1 cellular context compared by ENCODE assay signal in the genomic region with DNA sequence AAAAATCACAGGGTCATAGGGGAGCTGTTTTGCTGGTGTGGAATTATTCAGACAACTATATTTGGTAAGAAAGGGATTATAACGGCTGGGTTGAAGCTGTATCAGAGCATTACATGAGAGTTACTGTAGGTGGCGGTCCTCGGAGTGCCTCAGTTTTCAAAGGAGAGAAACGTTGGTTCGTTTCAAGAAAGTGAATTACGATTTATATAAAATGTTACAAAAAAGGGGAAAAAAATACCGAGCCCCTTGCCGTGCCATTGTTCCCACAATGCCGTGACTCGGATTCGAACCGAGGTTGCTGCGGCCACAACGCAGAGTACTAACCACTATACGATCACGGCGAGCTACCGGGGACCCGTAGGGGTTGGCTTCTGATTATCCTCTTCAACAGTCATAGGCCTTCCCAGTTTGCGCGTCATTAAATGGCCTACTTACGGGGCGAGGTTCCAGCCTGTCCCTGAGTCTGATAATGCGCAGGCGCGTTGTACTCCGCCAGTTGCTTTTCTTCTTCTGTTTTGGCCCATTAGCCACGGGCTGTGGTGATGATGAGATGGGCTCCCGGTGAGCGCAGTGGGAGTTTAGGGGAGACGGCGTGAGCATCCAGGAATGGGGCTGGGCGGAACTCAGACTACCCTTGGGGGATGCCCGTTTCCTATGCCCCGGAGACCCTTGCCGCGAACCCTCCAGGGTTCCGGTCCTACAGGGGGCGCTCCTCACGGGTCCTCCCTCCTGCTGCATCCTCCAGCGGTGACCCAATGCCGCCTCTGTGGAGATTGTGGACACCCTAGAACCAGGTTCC.
TF ChIP-seq lines count a peak whose summit lies in the region.

No MANE protein-coding gene starts in this region.

TF ChIP-seq in HepG2, 621 proteins besides CTCF, POLR2A, EP300 and RAD21 (continued from another document and continues in another):
- TF ChIP-seq, protein P1, sequence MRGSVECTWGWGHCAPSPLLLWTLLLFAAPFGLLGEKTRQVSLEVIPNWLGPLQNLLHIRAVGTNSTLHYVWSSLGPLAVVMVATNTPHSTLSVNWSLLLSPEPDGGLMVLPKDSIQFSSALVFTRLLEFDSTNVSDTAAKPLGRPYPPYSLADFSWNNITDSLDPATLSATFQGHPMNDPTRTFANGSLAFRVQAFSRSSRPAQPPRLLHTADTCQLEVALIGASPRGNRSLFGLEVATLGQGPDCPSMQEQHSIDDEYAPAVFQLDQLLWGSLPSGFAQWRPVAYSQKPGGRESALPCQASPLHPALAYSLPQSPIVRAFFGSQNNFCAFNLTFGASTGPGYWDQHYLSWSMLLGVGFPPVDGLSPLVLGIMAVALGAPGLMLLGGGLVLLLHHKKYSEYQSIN (CRISPR knock-in tag; IDR thresholded peaks at IDR 0.05; ENCODE audit: borderline replicate concordance), result no peak
- no peak for TF ChIP-seq ZNF207 (IDR thresholded peaks at IDR 0.05; ENCODE audit: borderline replicate concordance)
- no peak for TF ChIP-seq ZNF713 (CRISPR knock-in tag; IDR thresholded peaks at IDR 0.05)
- TF ChIP-seq XBP1 (CRISPR knock-in tag; IDR thresholded peaks at IDR 0.05), result no peak
- TF ChIP-seq IRF2 (CRISPR knock-in tag; IDR thresholded peaks at IDR 0.05), result peak; percentile 70
- no peak for TF ChIP-seq BORCS8-MEF2B (CRISPR knock-in tag; IDR thresholded peaks at IDR 0.05)
- TF ChIP-seq ZNF670 (CRISPR knock-in tag; IDR thresholded peaks at IDR 0.05; ENCODE audit: borderline replicate concordance), result 0 out of 2 replicates have a peak, but pooled peaks have one; percentile 70
- TF ChIP-seq MED8 (CRISPR knock-in tag; IDR thresholded peaks at IDR 0.05; ENCODE audit: insufficient replicate concordance), result no peak
- TF ChIP-seq ZNF256 (CRISPR knock-in tag; conservative IDR thresholded peaks at IDR 0.05), result no peak
- TF ChIP-seq RBM22 (optimal IDR thresholded peaks at IDR 0.05; ENCODE audit: low read length), result peak; percentile 98
- TF ChIP-seq, protein P2, sequence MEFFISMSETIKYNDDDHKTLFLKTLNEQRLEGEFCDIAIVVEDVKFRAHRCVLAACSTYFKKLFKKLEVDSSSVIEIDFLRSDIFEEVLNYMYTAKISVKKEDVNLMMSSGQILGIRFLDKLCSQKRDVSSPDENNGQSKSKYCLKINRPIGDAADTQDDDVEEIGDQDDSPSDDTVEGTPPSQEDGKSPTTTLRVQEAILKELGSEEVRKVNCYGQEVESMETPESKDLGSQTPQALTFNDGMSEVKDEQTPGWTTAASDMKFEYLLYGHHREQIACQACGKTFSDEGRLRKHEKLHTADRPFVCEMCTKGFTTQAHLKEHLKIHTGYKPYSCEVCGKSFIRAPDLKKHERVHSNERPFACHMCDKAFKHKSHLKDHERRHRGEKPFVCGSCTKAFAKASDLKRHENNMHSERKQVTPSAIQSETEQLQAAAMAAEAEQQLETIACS (CRISPR knock-in tag; IDR thresholded peaks at IDR 0.05), result no peak
- TF ChIP-seq SNAPC2 (CRISPR knock-in tag; IDR thresholded peaks at IDR 0.05), result no peak
- TF ChIP-seq ZNF616 (CRISPR knock-in tag; IDR thresholded peaks at IDR 0.05; ENCODE audit: low read depth), result no peak
- no peak for TF ChIP-seq HMG20A (CRISPR knock-in tag; IDR thresholded peaks at IDR 0.05; ENCODE audit: borderline replicate concordance)
- TF ChIP-seq ZNF333 (CRISPR knock-in tag; IDR thresholded peaks at IDR 0.05; ENCODE audit: borderline replicate concordance), result 0 out of 2 replicates have a peak, but pooled peaks have one; percentile 46
- peak; percentile 73; the same call in 1 of the 2 replicates for TF ChIP-seq REPIN1 (CRISPR knock-in tag; IDR thresholded peaks at IDR 0.05; ENCODE audit: borderline replicate concordance, low read depth)
- no peak for TF ChIP-seq SRSF9 (IDR thresholded peaks at IDR 0.05; ENCODE audit: borderline replicate concordance, insufficient read depth, low read depth, low read length, poor library complexity, severe bottlenecking)
- peak; percentile 30; the same call in 1 of the 2 replicates for TF ChIP-seq NR2F2 (IDR thresholded peaks at IDR 0.05; ENCODE audit: borderline replicate concordance, low read depth)
- 0 out of 2 replicates have a peak, but pooled peaks have one; percentile 32 for TF ChIP-seq ZMAT3 (CRISPR knock-in tag; conservative IDR thresholded peaks at IDR 0.05)
- TF ChIP-seq PHB2 (IDR thresholded peaks at IDR 0.05; ENCODE audit: partially characterized antibody), result no peak
- TF ChIP-seq HHEX (CRISPR knock-in tag; IDR thresholded peaks at IDR 0.05), result no peak
- TF ChIP-seq ZSCAN22 (CRISPR knock-in tag; IDR thresholded peaks at IDR 0.05), result no peak
- TF ChIP-seq, protein P3, sequence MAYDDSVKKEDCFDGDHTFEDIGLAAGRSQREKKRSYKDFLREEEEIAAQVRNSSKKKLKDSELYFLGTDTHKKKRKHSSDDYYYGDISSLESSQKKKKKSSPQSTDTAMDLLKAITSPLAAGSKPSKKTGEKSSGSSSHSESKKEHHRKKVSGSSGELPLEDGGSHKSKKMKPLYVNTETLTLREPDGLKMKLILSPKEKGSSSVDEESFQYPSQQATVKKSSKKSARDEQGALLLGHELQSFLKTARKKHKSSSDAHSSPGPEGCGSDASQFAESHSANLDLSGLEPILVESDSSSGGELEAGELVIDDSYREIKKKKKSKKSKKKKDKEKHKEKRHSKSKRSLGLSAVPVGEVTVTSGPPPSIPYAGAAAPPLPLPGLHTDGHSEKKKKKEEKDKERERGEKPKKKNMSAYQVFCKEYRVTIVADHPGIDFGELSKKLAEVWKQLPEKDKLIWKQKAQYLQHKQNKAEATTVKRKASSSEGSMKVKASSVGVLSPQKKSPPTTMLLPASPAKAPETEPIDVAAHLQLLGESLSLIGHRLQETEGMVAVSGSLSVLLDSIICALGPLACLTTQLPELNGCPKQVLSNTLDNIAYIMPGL (CRISPR knock-in tag; IDR thresholded peaks at IDR 0.05; ENCODE audit: borderline replicate concordance in 1 of 2, low read depth in 1 of 2), result peak; percentile 99
- TF ChIP-seq SETDB1 (CRISPR knock-in tag; IDR thresholded peaks at IDR 0.05; ENCODE audit: borderline replicate concordance), result no peak
- peak; percentile 88 for TF ChIP-seq CREB1 (IDR thresholded peaks at IDR 0.05)
- peak; percentile 88 for TF ChIP-seq CREB1 (CRISPR knock-in tag; IDR thresholded peaks at IDR 0.05)
- TF ChIP-seq ZFP37 (CRISPR knock-in tag; IDR thresholded peaks at IDR 0.05; ENCODE audit: borderline replicate concordance), result no peak
- TF ChIP-seq RFX1 (IDR thresholded peaks at IDR 0.05), result no peak
- TF ChIP-seq, protein P4, sequence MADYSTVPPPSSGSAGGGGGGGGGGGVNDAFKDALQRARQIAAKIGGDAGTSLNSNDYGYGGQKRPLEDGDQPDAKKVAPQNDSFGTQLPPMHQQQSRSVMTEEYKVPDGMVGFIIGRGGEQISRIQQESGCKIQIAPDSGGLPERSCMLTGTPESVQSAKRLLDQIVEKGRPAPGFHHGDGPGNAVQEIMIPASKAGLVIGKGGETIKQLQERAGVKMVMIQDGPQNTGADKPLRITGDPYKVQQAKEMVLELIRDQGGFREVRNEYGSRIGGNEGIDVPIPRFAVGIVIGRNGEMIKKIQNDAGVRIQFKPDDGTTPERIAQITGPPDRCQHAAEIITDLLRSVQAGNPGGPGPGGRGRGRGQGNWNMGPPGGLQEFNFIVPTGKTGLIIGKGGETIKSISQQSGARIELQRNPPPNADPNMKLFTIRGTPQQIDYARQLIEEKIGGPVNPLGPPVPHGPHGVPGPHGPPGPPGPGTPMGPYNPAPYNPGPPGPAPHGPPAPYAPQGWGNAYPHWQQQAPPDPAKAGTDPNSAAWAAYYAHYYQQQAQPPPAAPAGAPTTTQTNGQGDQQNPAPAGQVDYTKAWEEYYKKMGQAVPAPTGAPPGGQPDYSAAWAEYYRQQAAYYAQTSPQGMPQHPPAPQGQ (CRISPR knock-in tag; IDR thresholded peaks at IDR 0.05; ENCODE audit: borderline replicate concordance), result no peak
- TF ChIP-seq, protein P5, sequence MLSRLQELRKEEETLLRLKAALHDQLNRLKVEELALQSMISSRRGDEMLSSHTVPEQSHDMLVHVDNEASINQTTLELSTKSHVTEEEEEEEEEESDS (CRISPR knock-in tag; IDR thresholded peaks at IDR 0.05; ENCODE audit: borderline replicate concordance), result 0 out of 2 replicates have a peak, but pooled peaks have one; percentile 69
- TF ChIP-seq, protein P6, sequence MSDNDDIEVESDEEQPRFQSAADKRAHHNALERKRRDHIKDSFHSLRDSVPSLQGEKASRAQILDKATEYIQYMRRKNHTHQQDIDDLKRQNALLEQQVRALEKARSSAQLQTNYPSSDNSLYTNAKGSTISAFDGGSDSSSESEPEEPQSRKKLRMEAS (IDR thresholded peaks at IDR 0.05), result peak; percentile 42
- peak; percentile 61; the same call in 1 of the 2 replicates for TF ChIP-seq ZMYM2 (CRISPR knock-in tag; IDR thresholded peaks at IDR 0.05)
- TF ChIP-seq, protein P7, sequence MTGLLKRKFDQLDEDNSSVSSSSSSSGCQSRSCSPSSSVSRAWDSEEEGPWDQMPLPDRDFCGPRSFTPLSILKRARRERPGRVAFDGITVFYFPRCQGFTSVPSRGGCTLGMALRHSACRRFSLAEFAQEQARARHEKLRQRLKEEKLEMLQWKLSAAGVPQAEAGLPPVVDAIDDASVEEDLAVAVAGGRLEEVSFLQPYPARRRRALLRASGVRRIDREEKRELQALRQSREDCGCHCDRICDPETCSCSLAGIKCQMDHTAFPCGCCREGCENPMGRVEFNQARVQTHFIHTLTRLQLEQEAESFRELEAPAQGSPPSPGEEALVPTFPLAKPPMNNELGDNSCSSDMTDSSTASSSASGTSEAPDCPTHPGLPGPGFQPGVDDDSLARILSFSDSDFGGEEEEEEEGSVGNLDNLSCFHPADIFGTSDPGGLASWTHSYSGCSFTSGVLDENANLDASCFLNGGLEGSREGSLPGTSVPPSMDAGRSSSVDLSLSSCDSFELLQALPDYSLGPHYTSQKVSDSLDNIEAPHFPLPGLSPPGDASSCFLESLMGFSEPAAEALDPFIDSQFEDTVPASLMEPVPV (CRISPR knock-in tag; IDR thresholded peaks at IDR 0.05), result no peak
- TF ChIP-seq ZNF383 (CRISPR knock-in tag; IDR thresholded peaks at IDR 0.05; ENCODE audit: borderline replicate concordance), result no peak
- TF ChIP-seq NFRKB (IDR thresholded peaks at IDR 0.05), result no peak
- TF ChIP-seq, protein P8, sequence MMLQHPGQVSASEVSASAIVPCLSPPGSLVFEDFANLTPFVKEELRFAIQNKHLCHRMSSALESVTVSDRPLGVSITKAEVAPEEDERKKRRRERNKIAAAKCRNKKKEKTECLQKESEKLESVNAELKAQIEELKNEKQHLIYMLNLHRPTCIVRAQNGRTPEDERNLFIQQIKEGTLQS (CRISPR knock-in tag; IDR thresholded peaks at IDR 0.05), result no peak
- TF ChIP-seq, protein P9, sequence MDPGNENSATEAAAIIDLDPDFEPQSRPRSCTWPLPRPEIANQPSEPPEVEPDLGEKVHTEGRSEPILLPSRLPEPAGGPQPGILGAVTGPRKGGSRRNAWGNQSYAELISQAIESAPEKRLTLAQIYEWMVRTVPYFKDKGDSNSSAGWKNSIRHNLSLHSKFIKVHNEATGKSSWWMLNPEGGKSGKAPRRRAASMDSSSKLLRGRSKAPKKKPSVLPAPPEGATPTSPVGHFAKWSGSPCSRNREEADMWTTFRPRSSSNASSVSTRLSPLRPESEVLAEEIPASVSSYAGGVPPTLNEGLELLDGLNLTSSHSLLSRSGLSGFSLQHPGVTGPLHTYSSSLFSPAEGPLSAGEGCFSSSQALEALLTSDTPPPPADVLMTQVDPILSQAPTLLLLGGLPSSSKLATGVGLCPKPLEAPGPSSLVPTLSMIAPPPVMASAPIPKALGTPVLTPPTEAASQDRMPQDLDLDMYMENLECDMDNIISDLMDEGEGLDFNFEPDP (CRISPR knock-in tag; conservative IDR thresholded peaks at IDR 0.05), result no peak
- TF ChIP-seq, protein P10, sequence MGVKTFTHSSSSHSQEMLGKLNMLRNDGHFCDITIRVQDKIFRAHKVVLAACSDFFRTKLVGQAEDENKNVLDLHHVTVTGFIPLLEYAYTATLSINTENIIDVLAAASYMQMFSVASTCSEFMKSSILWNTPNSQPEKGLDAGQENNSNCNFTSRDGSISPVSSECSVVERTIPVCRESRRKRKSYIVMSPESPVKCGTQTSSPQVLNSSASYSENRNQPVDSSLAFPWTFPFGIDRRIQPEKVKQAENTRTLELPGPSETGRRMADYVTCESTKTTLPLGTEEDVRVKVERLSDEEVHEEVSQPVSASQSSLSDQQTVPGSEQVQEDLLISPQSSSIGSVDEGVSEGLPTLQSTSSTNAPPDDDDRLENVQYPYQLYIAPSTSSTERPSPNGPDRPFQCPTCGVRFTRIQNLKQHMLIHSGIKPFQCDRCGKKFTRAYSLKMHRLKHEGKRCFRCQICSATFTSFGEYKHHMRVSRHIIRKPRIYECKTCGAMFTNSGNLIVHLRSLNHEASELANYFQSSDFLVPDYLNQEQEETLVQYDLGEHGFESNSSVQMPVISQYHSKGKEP (CRISPR knock-in tag; IDR thresholded peaks at IDR 0.05), result no peak
- TF ChIP-seq FOXJ3 (CRISPR knock-in tag; IDR thresholded peaks at IDR 0.05; ENCODE audit: borderline replicate concordance), result peak; percentile 53; the same call in 1 of the 2 replicates
- no peak; the same call in 1 of the 2 replicates for TF ChIP-seq ZNF556 (CRISPR knock-in tag; IDR thresholded peaks at IDR 0.05; ENCODE audit: borderline replicate concordance)
- TF ChIP-seq SP2 (CRISPR knock-in tag; IDR thresholded peaks at IDR 0.05), result no peak
- TF ChIP-seq, protein P11, sequence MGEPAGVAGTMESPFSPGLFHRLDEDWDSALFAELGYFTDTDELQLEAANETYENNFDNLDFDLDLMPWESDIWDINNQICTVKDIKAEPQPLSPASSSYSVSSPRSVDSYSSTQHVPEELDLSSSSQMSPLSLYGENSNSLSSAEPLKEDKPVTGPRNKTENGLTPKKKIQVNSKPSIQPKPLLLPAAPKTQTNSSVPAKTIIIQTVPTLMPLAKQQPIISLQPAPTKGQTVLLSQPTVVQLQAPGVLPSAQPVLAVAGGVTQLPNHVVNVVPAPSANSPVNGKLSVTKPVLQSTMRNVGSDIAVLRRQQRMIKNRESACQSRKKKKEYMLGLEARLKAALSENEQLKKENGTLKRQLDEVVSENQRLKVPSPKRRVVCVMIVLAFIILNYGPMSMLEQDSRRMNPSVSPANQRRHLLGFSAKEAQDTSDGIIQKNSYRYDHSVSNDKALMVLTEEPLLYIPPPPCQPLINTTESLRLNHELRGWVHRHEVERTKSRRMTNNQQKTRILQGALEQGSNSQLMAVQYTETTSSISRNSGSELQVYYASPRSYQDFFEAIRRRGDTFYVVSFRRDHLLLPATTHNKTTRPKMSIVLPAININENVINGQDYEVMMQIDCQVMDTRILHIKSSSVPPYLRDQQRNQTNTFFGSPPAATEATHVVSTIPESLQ (CRISPR knock-in tag; conservative IDR thresholded peaks at IDR 0.05), result no peak
- TF ChIP-seq, protein P12, sequence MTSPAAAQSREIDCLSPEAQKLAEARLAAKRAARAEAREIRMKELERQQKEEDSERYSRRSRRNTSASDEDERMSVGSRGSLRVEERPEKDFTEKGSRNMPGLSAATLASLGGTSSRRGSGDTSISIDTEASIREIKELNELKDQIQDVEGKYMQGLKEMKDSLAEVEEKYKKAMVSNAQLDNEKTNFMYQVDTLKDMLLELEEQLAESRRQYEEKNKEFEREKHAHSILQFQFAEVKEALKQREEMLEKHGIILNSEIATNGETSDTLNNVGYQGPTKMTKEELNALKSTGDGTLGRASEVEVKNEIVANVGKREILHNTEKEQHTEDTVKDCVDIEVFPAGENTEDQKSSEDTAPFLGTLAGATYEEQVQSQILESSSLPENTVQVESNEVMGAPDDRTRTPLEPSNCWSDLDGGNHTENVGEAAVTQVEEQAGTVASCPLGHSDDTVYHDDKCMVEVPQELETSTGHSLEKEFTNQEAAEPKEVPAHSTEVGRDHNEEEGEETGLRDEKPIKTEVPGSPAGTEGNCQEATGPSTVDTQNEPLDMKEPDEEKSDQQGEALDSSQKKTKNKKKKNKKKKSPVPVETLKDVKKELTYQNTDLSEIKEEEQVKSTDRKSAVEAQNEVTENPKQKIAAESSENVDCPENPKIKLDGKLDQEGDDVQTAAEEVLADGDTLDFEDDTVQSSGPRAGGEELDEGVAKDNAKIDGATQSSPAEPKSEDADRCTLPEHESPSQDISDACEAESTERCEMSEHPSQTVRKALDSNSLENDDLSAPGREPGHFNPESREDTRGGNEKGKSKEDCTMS (CRISPR knock-in tag; conservative IDR thresholded peaks at IDR 0.05), result no peak
- no peak for TF ChIP-seq ZNF234 (CRISPR knock-in tag; conservative IDR thresholded peaks at IDR 0.05)
- no peak for TF ChIP-seq U2AF2 (IDR thresholded peaks at IDR 0.05; ENCODE audit: low read depth, low read length)
